Comparison of ENCODE assay signal across 2 cellular contexts in the genomic region with DNA sequence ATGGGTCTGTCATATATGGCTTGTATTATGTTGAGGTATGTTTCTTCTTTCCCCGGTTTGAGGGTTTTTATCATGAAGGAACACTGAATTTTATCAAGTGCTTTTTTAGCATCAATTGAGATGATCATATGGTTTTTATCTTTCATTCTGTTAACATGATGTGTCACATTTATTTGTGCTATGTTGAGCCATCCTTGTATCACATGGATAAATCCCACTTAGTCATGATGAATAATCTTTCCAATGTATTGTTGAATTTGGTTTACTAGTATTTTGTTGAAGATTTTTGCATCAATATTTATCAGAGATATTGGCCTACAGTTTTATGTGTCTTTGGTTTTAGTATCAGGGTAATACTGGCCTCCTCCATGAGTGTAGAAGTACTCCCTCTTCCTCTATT.
TF ChIP-seq lines count a peak whose summit lies in the region.

No MANE protein-coding gene starts in this region.

TF ChIP-seq in IMR-90, 13 proteins besides CTCF, POLR2A, EP300 and RAD21:
- TF ChIP-seq BHLHE40 (IDR thresholded peaks at IDR 0.05; ENCODE audit: low read depth, low read length) (no peak), RFX5 (IDR thresholded peaks at IDR 0.05; ENCODE audit: low read depth, low read length) (no peak), MAFK (IDR thresholded peaks at IDR 0.05; ENCODE audit: low read depth, low read length) (no peak), MAZ (IDR thresholded peaks at IDR 0.05; ENCODE audit: borderline replicate concordance, low read depth, low read length) (no peak), MXI1 (IDR thresholded peaks at IDR 0.05; ENCODE audit: borderline replicate concordance, low read depth, low read length) (no peak), NFE2L2 (IDR thresholded peaks at IDR 0.05; ENCODE audit: low read depth, low read length) (peak; percentile 64; the same call in 1 of the 2 replicates), CHD1 (IDR thresholded peaks at IDR 0.05; ENCODE audit: low read depth, low read length) (no peak), CEBPB (IDR thresholded peaks at IDR 0.05; ENCODE audit: low read depth, low read length) (peak; percentile 46; the same call in 1 of the 2 replicates), FOS (IDR thresholded peaks at IDR 0.05; ENCODE audit: low read depth, low read length) (no peak), SMC3 (IDR thresholded peaks at IDR 0.05; ENCODE audit: low read depth, low read length) (no peak), RCOR1 (IDR thresholded peaks at IDR 0.05; ENCODE audit: insufficient replicate concordance, low read length) (no peak)
- TF ChIP-seq, protein P1, sequence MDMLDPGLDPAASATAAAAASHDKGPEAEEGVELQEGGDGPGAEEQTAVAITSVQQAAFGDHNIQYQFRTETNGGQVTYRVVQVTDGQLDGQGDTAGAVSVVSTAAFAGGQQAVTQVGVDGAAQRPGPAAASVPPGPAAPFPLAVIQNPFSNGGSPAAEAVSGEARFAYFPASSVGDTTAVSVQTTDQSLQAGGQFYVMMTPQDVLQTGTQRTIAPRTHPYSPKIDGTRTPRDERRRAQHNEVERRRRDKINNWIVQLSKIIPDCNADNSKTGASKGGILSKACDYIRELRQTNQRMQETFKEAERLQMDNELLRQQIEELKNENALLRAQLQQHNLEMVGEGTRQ (IDR thresholded peaks at IDR 0.05; ENCODE audit: low read depth, low read length) = no peak
- TF ChIP-seq, protein P2, sequence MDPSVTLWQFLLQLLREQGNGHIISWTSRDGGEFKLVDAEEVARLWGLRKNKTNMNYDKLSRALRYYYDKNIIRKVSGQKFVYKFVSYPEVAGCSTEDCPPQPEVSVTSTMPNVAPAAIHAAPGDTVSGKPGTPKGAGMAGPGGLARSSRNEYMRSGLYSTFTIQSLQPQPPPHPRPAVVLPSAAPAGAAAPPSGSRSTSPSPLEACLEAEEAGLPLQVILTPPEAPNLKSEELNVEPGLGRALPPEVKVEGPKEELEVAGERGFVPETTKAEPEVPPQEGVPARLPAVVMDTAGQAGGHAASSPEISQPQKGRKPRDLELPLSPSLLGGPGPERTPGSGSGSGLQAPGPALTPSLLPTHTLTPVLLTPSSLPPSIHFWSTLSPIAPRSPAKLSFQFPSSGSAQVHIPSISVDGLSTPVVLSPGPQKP (IDR thresholded peaks at IDR 0.05; ENCODE audit: borderline replicate concordance, low read depth, low read length) = no peak

TF ChIP-seq in SK-N-SH, 30 proteins besides CTCF, POLR2A, EP300 and RAD21:
- TF ChIP-seq, protein P1 (IDR thresholded peaks at IDR 0.05; ENCODE audit: borderline replicate concordance, low read depth, low read length) = no peak
- TF ChIP-seq TCF12 (IDR thresholded peaks at IDR 0.05) = no peak
- TF ChIP-seq, protein P3, sequence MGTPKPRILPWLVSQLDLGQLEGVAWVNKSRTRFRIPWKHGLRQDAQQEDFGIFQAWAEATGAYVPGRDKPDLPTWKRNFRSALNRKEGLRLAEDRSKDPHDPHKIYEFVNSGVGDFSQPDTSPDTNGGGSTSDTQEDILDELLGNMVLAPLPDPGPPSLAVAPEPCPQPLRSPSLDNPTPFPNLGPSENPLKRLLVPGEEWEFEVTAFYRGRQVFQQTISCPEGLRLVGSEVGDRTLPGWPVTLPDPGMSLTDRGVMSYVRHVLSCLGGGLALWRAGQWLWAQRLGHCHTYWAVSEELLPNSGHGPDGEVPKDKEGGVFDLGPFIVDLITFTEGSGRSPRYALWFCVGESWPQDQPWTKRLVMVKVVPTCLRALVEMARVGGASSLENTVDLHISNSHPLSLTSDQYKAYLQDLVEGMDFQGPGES (IDR thresholded peaks at IDR 0.05; ENCODE audit: low read depth, low read length) = no peak
- no peak for TF ChIP-seq GATA2 (CRISPR knock-in tag; IDR thresholded peaks at IDR 0.05)
- no peak for TF ChIP-seq TAF1 (IDR thresholded peaks at IDR 0.05; ENCODE audit: borderline replicate concordance, low read depth, low read length)
- TF ChIP-seq RCOR1 (IDR thresholded peaks at IDR 0.05; ENCODE audit: low read length) = no peak
- TF ChIP-seq, protein P4, sequence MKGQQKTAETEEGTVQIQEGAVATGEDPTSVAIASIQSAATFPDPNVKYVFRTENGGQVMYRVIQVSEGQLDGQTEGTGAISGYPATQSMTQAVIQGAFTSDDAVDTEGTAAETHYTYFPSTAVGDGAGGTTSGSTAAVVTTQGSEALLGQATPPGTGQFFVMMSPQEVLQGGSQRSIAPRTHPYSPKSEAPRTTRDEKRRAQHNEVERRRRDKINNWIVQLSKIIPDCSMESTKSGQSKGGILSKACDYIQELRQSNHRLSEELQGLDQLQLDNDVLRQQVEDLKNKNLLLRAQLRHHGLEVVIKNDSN (IDR thresholded peaks at IDR 0.05; ENCODE audit: borderline replicate concordance, low read depth) = no peak
- TF ChIP-seq SIN3A (IDR thresholded peaks at IDR 0.05; ENCODE audit: borderline replicate concordance, low read depth, low read length) = no peak
- TF ChIP-seq TEAD4 (IDR thresholded peaks at IDR 0.05; ENCODE audit: borderline replicate concordance, insufficient read depth) = no peak
- no peak for TF ChIP-seq FOXM1 (IDR thresholded peaks at IDR 0.05; ENCODE audit: low read depth)
- no peak for TF ChIP-seq NRF1 (IDR thresholded peaks at IDR 0.05; ENCODE audit: low read depth, low read length)
TF ChIP-seq in SK-N-SH: peak in this region for 0.
